In the genomic region with DNA sequence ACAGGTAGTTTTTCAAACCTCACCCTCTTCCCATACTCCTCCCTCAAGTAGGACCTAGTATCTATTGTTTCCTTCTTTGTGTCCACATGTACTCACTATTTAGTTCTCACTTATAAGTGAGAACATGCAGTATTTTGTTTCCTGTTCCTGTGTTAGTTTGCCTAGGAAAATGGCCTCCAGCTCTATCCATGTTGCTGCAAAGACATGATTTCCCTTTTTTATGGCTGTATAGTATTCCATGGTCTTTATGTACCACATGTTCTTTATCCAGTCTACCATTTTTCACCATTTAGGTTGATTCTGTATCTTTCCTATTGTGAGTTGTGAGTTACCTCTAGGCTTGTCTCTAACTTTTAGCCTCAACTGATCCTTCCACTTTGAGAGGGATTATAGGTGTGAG, we compare ENCODE assay signal across 34 cellular contexts.
"Had no signal": no experiment of that assay in that cellular context is flagged by ENCODE, and none has a peak within 500 bp of the region (broad histone marks: within the 10 kb centered on the region; RNA-seq: fewer than 3 reads in every experiment).

No MANE protein-coding gene starts in this region.

- H3K27ac Mint-ChIP-seq: activated B cell treated with CpG ODN at 0.5 μM for 24 hours; activated CD4-positive, alpha-beta memory T cell treated with anti-CD3 and anti-CD28 coated beads for 36 hours; activated CD4-positive, alpha-beta T cell treated with anti-CD3 and anti-CD28 coated beads, Interleukin-2, amount 10 ng/mL, durations not matched to agents 24 days and 14 days; activated CD8-positive, alpha-beta memory T cell treated with anti-CD3 and anti-CD28 coated beads, Interleukin-2, amount 10 ng/mL, durations not matched to agents 7 days and 5 days; activated CD8-positive, alpha-beta T cell treated with anti-CD3 and anti-CD28 coated beads, Interleukin-2, amount 10 ng/mL, durations not matched to agents 7 days and 5 days; activated naive CD4-positive, alpha-beta T cell treated with anti-CD3 and anti-CD28 coated beads, Interleukin-2, amount 10 ng/mL, durations not matched to agents 7 days and 5 days; activated naive CD4-positive, alpha-beta T cell treated with anti-CD3 and anti-CD28 coated beads, Interleukin-2, amount 50 U/mL, for 24 hours; activated naive CD8-positive, alpha-beta T cell; activated naive CD8-positive, alpha-beta T cell treated with anti-CD3 and anti-CD28 coated beads, Interleukin-2, amount 10 ng/mL, durations not matched to agents 7 days and 5 days; activated naive CD8-positive, alpha-beta T cell treated with anti-CD3 and anti-CD28 coated beads, Interleukin-2, amount 50 U/mL, for 24 hours; activated T-cell treated with anti-CD3 and anti-CD28 coated beads, Interleukin-2, amount 50 U/mL, for 24 hours; activated T-helper 2 cell treated with anti-CD3 and anti-CD28 coated beads, Interferon-gamma antibody, Interleukin-2, Interleukin-4, amounts not matched to agents 10 μg/mL and 5 μg/mL and 100 μg/mL, durations not matched to agents 14 hours and 24 hours and 36 hours; brain; T-helper 17 cell had no signal

- H3K4me3 Mint-ChIP-seq: activated B cell treated with CpG ODN at 0.5 μM for 24 hours; activated CD4-positive, alpha-beta memory T cell treated with anti-CD3 and anti-CD28 coated beads for 36 hours; activated CD4-positive, alpha-beta T cell treated with anti-CD3 and anti-CD28 coated beads, Interleukin-2, amount 10 ng/mL, durations not matched to agents 24 days and 14 days; activated CD8-positive, alpha-beta memory T cell treated with anti-CD3 and anti-CD28 coated beads, Interleukin-2, amount 10 ng/mL, durations not matched to agents 7 days and 5 days; activated CD8-positive, alpha-beta T cell treated with anti-CD3 and anti-CD28 coated beads, Interleukin-2, amount 10 ng/mL, durations not matched to agents 7 days and 5 days; activated naive CD4-positive, alpha-beta T cell treated with anti-CD3 and anti-CD28 coated beads, Interleukin-2, amount 10 ng/mL, durations not matched to agents 7 days and 5 days; activated naive CD4-positive, alpha-beta T cell treated with anti-CD3 and anti-CD28 coated beads, Interleukin-2, amount 50 U/mL, for 24 hours; activated naive CD8-positive, alpha-beta T cell; activated naive CD8-positive, alpha-beta T cell treated with anti-CD3 and anti-CD28 coated beads, Interleukin-2, amount 10 ng/mL, durations not matched to agents 7 days and 5 days; activated naive CD8-positive, alpha-beta T cell treated with anti-CD3 and anti-CD28 coated beads, Interleukin-2, amount 50 U/mL, for 24 hours; activated T-cell treated with anti-CD3 and anti-CD28 coated beads, Interleukin-2, amount 50 U/mL, for 24 hours; brain; central memory CD8-positive, alpha-beta T cell; T-helper 17 cell had no signal

- H3K36me3 ChIP-seq: cardiac muscle cell had no signal

- H3K4me1 ChIP-seq: ascending aorta had no signal

- H3K9me3 ChIP-seq: ascending aorta had no signal

- ATAC-seq: activated CD8-positive, alpha-beta memory T cell treated with anti-CD3 and anti-CD28 coated beads, Interleukin-2, amount 10 ng/mL, durations not matched to agents 7 days and 5 days; activated CD8-positive, alpha-beta T cell treated with anti-CD3 and anti-CD28 coated beads, Interleukin-2, amount 10 ng/mL, durations not matched to agents 7 days and 5 days; activated naive CD8-positive, alpha-beta T cell treated with anti-CD3 and anti-CD28 coated beads, Interleukin-2, amount 50 U/mL, for 24 hours; T-helper 17 cell had no signal

- H3K4me1 Mint-ChIP-seq: activated B cell treated with CpG ODN at 0.5 μM for 24 hours; activated CD4-positive, alpha-beta T cell treated with anti-CD3 and anti-CD28 coated beads, Interleukin-2, amount 10 ng/mL, durations not matched to agents 24 days and 14 days; activated CD8-positive, alpha-beta memory T cell treated with anti-CD3 and anti-CD28 coated beads, Interleukin-2, amount 10 ng/mL, durations not matched to agents 7 days and 5 days; activated naive CD4-positive, alpha-beta T cell treated with anti-CD3 and anti-CD28 coated beads, Interleukin-2, amount 10 ng/mL, durations not matched to agents 7 days and 5 days; activated naive CD4-positive, alpha-beta T cell treated with anti-CD3 and anti-CD28 coated beads, Interleukin-2, amount 50 U/mL, for 24 hours; activated naive CD8-positive, alpha-beta T cell treated with anti-CD3 and anti-CD28 coated beads, Interleukin-2, amount 10 ng/mL, durations not matched to agents 7 days and 5 days; activated naive CD8-positive, alpha-beta T cell treated with anti-CD3 and anti-CD28 coated beads, Interleukin-2, amount 50 U/mL, for 24 hours; brain; central memory CD8-positive, alpha-beta T cell; T-helper 17 cell had no signal

- H3K27ac ChIP-seq: ascending aorta, cardiac muscle cell, VCaP had no signal

- H3K36me3 Mint-ChIP-seq: activated CD4-positive, alpha-beta memory T cell treated with anti-CD3 and anti-CD28 coated beads for 36 hours; activated naive CD4-positive, alpha-beta T cell treated with anti-CD3 and anti-CD28 coated beads, Interleukin-2, amount 10 ng/mL, durations not matched to agents 7 days and 5 days; activated naive CD4-positive, alpha-beta T cell treated with anti-CD3 and anti-CD28 coated beads, Interleukin-2, amount 50 U/mL, for 24 hours; activated naive CD8-positive, alpha-beta T cell; activated naive CD8-positive, alpha-beta T cell treated with anti-CD3 and anti-CD28 coated beads, Interleukin-2, amount 10 ng/mL, durations not matched to agents 7 days and 5 days had no signal

- H3K4me3 ChIP-seq: ascending aorta, cardiac muscle cell had no signal

- DNase-seq: activated B cell treated with CpG ODN at 0.5 μM for 24 hours; activated CD4-positive, alpha-beta memory T cell treated with anti-CD3 and anti-CD28 coated beads for 36 hours; activated CD4-positive, alpha-beta T cell treated with anti-CD3 and anti-CD28 coated beads for 4 hours; activated CD4-positive, alpha-beta T cell treated with anti-CD3 and anti-CD28 coated beads, Interleukin-2, amount 10 ng/mL, durations not matched to agents 24 days and 14 days; activated CD4-positive, alpha-beta T cell treated with anti-CD3 and anti-CD28 coated beads, Interleukin-2, amount 50 U/mL, for 1 hour; activated CD4-positive, alpha-beta T cell treated with anti-CD3 and anti-CD28 coated beads, Interleukin-2, amount 50 U/mL, for 4 hours; activated CD4-positive, CD25-positive, alpha-beta regulatory T cell treated with anti-CD3 and anti-CD28 coated beads, Interleukin-2, amount 50 U/mL, for 72 hours; activated CD8-positive, alpha-beta memory T cell treated with anti-CD3 and anti-CD28 coated beads for 24 hours; activated CD8-positive, alpha-beta memory T cell treated with anti-CD3 and anti-CD28 coated beads, Interleukin-2, amount 10 ng/mL, durations not matched to agents 7 days and 5 days; activated CD8-positive, alpha-beta memory T cell treated with anti-CD3 and anti-CD28 coated beads, Interleukin-2, amount 50 U/mL, for 48 hours; activated CD8-positive, alpha-beta T cell treated with anti-CD3 and anti-CD28 coated beads, Interleukin-2, amount 10 ng/mL, durations not matched to agents 7 days and 5 days; activated effector memory CD4-positive, alpha-beta T cell treated with Interleukin-2 at 50 U/mL for 16 hours; activated gamma-delta T cell; activated naive CD4-positive, alpha-beta T cell treated with anti-CD3 and anti-CD28 coated beads, Interleukin-2, amount 10 ng/mL, durations not matched to agents 7 days and 5 days; activated naive CD4-positive, alpha-beta T cell treated with Interleukin-2 at 50 U/mL for 16 hours; activated naive CD8-positive, alpha-beta T cell treated with anti-CD3 and anti-CD28 coated beads, Interleukin-2, amount 10 ng/mL, durations not matched to agents 7 days and 5 days; activated naive CD8-positive, alpha-beta T cell treated with anti-CD3 and anti-CD28 coated beads, Interleukin-2, amount 50 U/mL, for 24 hours; activated T-cell treated with anti-CD3 and anti-CD28 coated beads, Interleukin-2, amount 50 U/mL, for 24 hours; activated T-cell treated with anti-CD3 and anti-CD28 coated beads, Interleukin-2, amount 50 U/mL, for 48 hours; amygdala; anterior cingulate cortex; caudate nucleus; cerebellar nuclear complex; T-helper 17 cell had no signal

- H3K27me3 Mint-ChIP-seq: activated B cell treated with CpG ODN at 0.5 μM for 24 hours; activated CD4-positive, alpha-beta memory T cell treated with anti-CD3 and anti-CD28 coated beads for 36 hours; activated CD4-positive, alpha-beta T cell treated with anti-CD3 and anti-CD28 coated beads, Interleukin-2, amount 10 ng/mL, durations not matched to agents 24 days and 14 days; activated CD8-positive, alpha-beta memory T cell treated with anti-CD3 and anti-CD28 coated beads, Interleukin-2, amount 10 ng/mL, durations not matched to agents 7 days and 5 days; activated naive CD4-positive, alpha-beta T cell treated with anti-CD3 and anti-CD28 coated beads, Interleukin-2, amount 10 ng/mL, durations not matched to agents 7 days and 5 days; activated naive CD4-positive, alpha-beta T cell treated with anti-CD3 and anti-CD28 coated beads, Interleukin-2, amount 50 U/mL, for 24 hours; activated naive CD8-positive, alpha-beta T cell; activated naive CD8-positive, alpha-beta T cell treated with anti-CD3 and anti-CD28 coated beads, Interleukin-2, amount 10 ng/mL, durations not matched to agents 7 days and 5 days; activated naive CD8-positive, alpha-beta T cell treated with anti-CD3 and anti-CD28 coated beads, Interleukin-2, amount 50 U/mL, for 24 hours; activated T-cell treated with anti-CD3 and anti-CD28 coated beads, Interleukin-2, amount 50 U/mL, for 24 hours; brain; central memory CD8-positive, alpha-beta T cell; T-helper 17 cell had no signal

- FAIRE-seq: bronchial epithelial cell, TTC549 had no signal

- H3K27me3 ChIP-seq: ascending aorta, cardiac muscle cell had no signal
